In genomic region chr2:239003933-239004636, GRCh38 we compare ENCODE assay signal across 1 cellular context.
TF ChIP-seq lines count a peak whose summit lies in the region.

No MANE protein-coding gene starts in this region.

TF ChIP-seq in GM23338, 12 proteins besides CTCF, POLR2A, EP300 and RAD21 (continued from another document):
- TF ChIP-seq ZNF462 (CRISPR knock-in tag; IDR thresholded peaks at IDR 0.05) (no peak), JUNB (IDR thresholded peaks at IDR 0.05; ENCODE audit: unreplicated experiment) (no peak), STAT1 (IDR thresholded peaks at IDR 0.05; ENCODE audit: unreplicated experiment) (no peak)
TF ChIP-seq in GM23338: peak in this region for 0.
